ENCODE assay signal across 24 cellular contexts in the genomic region with DNA sequence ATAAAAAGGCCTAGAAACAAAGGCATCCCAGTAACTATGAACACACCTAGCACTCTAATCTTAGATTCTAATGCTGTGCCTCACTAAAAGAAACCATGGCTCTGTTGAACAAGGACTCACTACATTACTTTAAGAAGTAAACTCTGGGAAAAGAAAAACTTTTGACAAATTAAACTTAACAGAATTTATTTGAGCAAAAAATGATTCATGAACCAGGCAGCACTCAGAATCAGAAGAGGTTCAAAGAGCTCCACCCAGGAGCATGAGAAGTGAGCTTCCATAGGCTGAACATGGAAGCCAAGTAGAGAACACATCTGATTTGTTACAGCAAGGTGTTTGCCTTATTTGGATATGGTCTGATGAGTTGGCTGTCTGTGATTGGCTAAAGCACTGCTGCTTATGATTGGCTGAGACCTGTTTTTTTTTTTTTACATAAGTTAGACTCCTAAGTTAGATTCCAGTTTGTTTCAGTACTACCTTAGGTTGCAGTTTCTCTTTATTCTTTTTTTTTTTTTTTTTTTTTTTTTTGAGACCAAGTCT.
"Had no signal": no experiment of that assay in that cellular context is flagged by ENCODE, and none has a peak within 500 bp of the region (broad histone marks: within the 10 kb centered on the region; RNA-seq: fewer than 3 reads in every experiment).

No MANE protein-coding gene starts in this region.

- H3K4me3 ChIP-seq: body of pancreas, breast epithelium, PC-9 had no signal

- H3K9ac ChIP-seq: KMS-11 had no signal

- DNase-seq: activated CD4-positive, alpha-beta T cell treated with anti-CD3 and anti-CD28 coated beads, Interleukin-2, amount 10 ng/mL, durations not matched to agents 24 days and 14 days; activated CD4-positive, alpha-beta T cell treated with anti-CD3 and anti-CD28 coated beads, Interleukin-2, amount 50 U/mL, for 4 hours; activated CD8-positive, alpha-beta T cell treated with anti-CD3 and anti-CD28 coated beads for 36 hours; activated gamma-delta T cell; activated naive CD4-positive, alpha-beta T cell treated with Interleukin-2 at 50 U/mL for 16 hours; activated naive CD8-positive, alpha-beta T cell treated with anti-CD3 and anti-CD28 coated beads, Interleukin-2, amount 10 ng/mL, durations not matched to agents 7 days and 5 days; activated T-cell treated with anti-CD3 and anti-CD28 coated beads, Interleukin-2, amount 50 U/mL, for 24 hours; body of pancreas; cerebellar nuclear complex; NCI-H1092; NCI-H1436 treated with DMSO at 0.1 percent for 48 hours; NCI-H1694 treated with DMSO at 0.1 percent for 48 hours; NCI-H2029; NCI-H345; NCI-H524 treated with DMSO at 0.1 percent for 48 hours; NCI-H748 treated with DMSO at 0.1 percent for 48 hours; NK-92 treated with Interleukin-12 subunit alpha and Interleukin-12 subunit beta, amount 100 ng/mL, for 24 hours; PC-9; Right ventricle myocardium superior had no signal

- H2AFZ ChIP-seq: PC-9 had no signal

- H3K4me2 ChIP-seq: KMS-11, PC-9 had no signal

- H3K27me3 ChIP-seq: body of pancreas, breast epithelium had no signal

- H3K4me1 ChIP-seq: body of pancreas, breast epithelium had no signal

- H3K27ac ChIP-seq: body of pancreas, breast epithelium, KMS-11, PC-9 had no signal

- ATAC-seq: activated CD8-positive, alpha-beta T cell treated with anti-CD3 and anti-CD28 coated beads for 36 hours; body of pancreas had no signal

- H3K9me3 ChIP-seq: body of pancreas, breast epithelium had no signal

- FAIRE-seq: astrocyte, RCC 7860, TTC549 had no signal

- H3K36me3 ChIP-seq: breast epithelium had no signal
